In the genomic region with DNA sequence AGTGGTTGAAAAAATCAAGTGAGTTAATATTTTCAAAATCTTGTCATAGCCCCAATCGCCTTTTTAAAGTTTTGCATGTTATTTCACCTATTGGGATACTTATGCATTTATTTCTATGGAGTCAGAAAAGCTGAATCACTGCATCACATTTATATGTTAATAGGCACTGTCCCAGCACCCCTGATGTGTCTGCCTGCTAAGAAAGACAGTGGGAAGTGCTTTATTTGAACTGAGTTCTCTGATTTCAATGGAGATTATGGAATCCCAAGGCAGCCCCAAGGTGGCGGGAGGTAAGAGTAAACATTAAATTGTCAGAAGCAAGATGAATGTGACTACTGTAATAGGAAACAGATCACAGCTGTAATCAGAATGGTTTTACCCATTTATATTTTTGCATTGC, we compare ENCODE assay signal across 20 cellular contexts.
"Had no signal": no experiment of that assay in that cellular context is flagged by ENCODE, and none has a peak within 500 bp of the region (broad histone marks: within the 10 kb centered on the region; RNA-seq: fewer than 3 reads in every experiment).

No MANE protein-coding gene starts in this region.

- H3K27me3 ChIP-seq: body of pancreas, cardiac muscle cell, foreskin keratinocyte, hepatocyte, neutrophil, ovary, upper lobe of right lung had no signal

- H3K27me3 Mint-ChIP-seq: activated naive CD4-positive, alpha-beta T cell treated with anti-CD3 and anti-CD28 coated beads, Interleukin-2, amount 50 U/mL, for 24 hours; naive thymus-derived CD8-positive, alpha-beta T cell had no signal

- H3K4me1 ChIP-seq: body of pancreas, foreskin keratinocyte, left ventricle myocardium inferior, prostate gland, upper lobe of right lung had no signal

- H3K36me3 Mint-ChIP-seq: activated naive CD4-positive, alpha-beta T cell treated with anti-CD3 and anti-CD28 coated beads, Interleukin-2, amount 50 U/mL, for 24 hours; mesothelial cell of epicardium; naive thymus-derived CD8-positive, alpha-beta T cell had no signal

- H3K4me3 Mint-ChIP-seq: activated naive CD4-positive, alpha-beta T cell treated with anti-CD3 and anti-CD28 coated beads, Interleukin-2, amount 50 U/mL, for 24 hours; mesothelial cell of epicardium; naive thymus-derived CD8-positive, alpha-beta T cell had no signal

- H3K27ac ChIP-seq: body of pancreas, cardiac muscle cell, foreskin keratinocyte, hepatocyte, left ventricle myocardium inferior, neutrophil, ovary, prostate gland, upper lobe of right lung had no signal

- H3K4me2 ChIP-seq: hepatocyte had no signal

- H3K79me2 ChIP-seq: hepatocyte had no signal

- H3K36me3 ChIP-seq: cardiac muscle cell, left ventricle myocardium inferior, neutrophil, ovary, prostate gland, upper lobe of right lung had no signal

- H3K9me3 Mint-ChIP-seq: activated naive CD4-positive, alpha-beta T cell treated with anti-CD3 and anti-CD28 coated beads, Interleukin-2, amount 50 U/mL, for 24 hours; mesothelial cell of epicardium had no signal

- H3K4me1 Mint-ChIP-seq: activated naive CD4-positive, alpha-beta T cell treated with anti-CD3 and anti-CD28 coated beads, Interleukin-2, amount 50 U/mL, for 24 hours; mesothelial cell of epicardium; naive thymus-derived CD8-positive, alpha-beta T cell had no signal

- ATAC-seq: body of pancreas; foreskin keratinocyte; naive thymus-derived CD8-positive, alpha-beta T cell; upper lobe of right lung had no signal

- H3K4me3 ChIP-seq: body of pancreas, cardiac muscle cell, hepatocyte, left ventricle myocardium inferior, ovary, prostate gland, upper lobe of right lung had no signal

- H2AFZ ChIP-seq: hepatocyte had no signal

- H3K27ac Mint-ChIP-seq: activated naive CD4-positive, alpha-beta T cell treated with anti-CD3 and anti-CD28 coated beads, Interleukin-2, amount 50 U/mL, for 24 hours; mesothelial cell of epicardium; naive thymus-derived CD8-positive, alpha-beta T cell had no signal

- H3K9me3 ChIP-seq: body of pancreas, left ventricle myocardium inferior, neutrophil, ovary, prostate gland, upper lobe of right lung had no signal

- DNase-seq: activated gamma-delta T cell treated with Interleukin-2 at 50 U/mL for 16 hours; activated T-cell treated with anti-CD3 and anti-CD28 coated beads, Interleukin-2, amount 50 U/mL, for 1 hour; anterior cingulate cortex; body of pancreas; erythroblast; foreskin keratinocyte; glutamatergic neuron; left ventricle myocardium inferior; naive thymus-derived CD8-positive, alpha-beta T cell; ovary; stimulated activated CD4-positive, alpha-beta T cell treated with anti-CD3 and anti-CD28 coated beads, Interleukin-4, amount 100 ng/mL, for 1 hour; stimulated activated naive CD4-positive, alpha-beta T cell; T-helper 9 cell; upper lobe of right lung had no signal
